ENCODE assay signal across 9 cellular contexts in the genomic region with DNA sequence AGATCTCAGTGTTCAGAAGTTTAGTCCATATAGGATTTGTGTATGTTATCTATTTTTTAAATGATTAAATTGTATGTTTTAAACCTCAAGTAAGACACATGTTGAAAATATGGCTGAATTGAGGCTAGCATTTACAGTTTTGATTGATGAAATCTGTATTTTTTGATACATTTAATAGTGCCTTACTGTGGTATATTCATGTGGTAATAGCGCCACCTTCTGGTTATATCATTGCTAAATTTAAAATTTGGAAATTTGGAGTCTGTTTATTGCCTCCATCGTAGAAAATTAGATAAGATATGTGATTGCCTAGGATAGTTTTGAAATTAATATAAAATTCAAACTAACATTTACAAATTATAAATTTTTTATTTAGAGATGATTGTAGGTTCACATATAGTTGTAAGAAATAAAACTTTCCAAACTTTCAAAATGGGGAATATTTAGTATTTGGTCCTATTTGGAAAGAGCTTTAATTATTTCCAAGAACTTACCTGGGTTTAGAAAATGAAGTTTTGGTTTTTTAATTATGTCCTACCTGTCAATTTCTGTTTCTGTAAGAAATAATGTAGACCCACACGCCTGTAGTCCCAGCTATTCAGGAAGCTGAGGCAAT. TPM values are rescaled to one million over a fixed set of nuclear protein-coding genes. Genes with fewer than 3 reads are reported as not detected.
A peak's percentile ranks its signal among the peaks of the same experiment; 100 is the strongest.
DNase-seq lines count a peak whose midpoint lies in the region; ATAC-seq and TF ChIP-seq lines count a peak whose summit lies in the region.
"Had no signal": no experiment of that assay in that cellular context is flagged by ENCODE, and none has a peak within 500 bp of the region (broad histone marks: within the 10 kb centered on the region; RNA-seq: fewer than 3 reads in every experiment).

No MANE protein-coding gene starts in this region.

- H3K4me1 ChIP-seq in heart right ventricle (no peaks in the 10 kb centered on the region), suprapubic skin (no peaks in the 10 kb centered on the region)

- H3K27me3 ChIP-seq in heart right ventricle (no peaks in the 10 kb centered on the region), suprapubic skin (no peaks in the 10 kb centered on the region)

- H3K4me3 Mint-ChIP-seq in activated CD8-positive, alpha-beta T cell treated with anti-CD3 and anti-CD28 coated beads for 36 hours: no peak overlapping the region
- H3K4me3 Mint-ChIP-seq: memory B cell had no signal

- TF ChIP-seq POLR2A in suprapubic skin (IDR thresholded peaks at IDR 0.05): no peak

- H3K4me3 ChIP-seq in heart right ventricle: no peak overlapping the region
- H3K4me3 ChIP-seq in suprapubic skin: no peak overlapping the region

- H3K9me3 Mint-ChIP-seq in activated CD8-positive, alpha-beta T cell treated with anti-CD3 and anti-CD28 coated beads for 36 hours: peaks cover 2% of the 10 kb centered on the region

- peaks cover 3% of the 10 kb centered on the region for H3K36me3 Mint-ChIP-seq in activated CD8-positive, alpha-beta T cell treated with anti-CD3 and anti-CD28 coated beads for 36 hours (ENCODE audit: low read depth)

- H3K9me3 ChIP-seq in heart right ventricle (peaks cover 0 to 14% (median 5%) of the 10 kb centered on the region in 11 donors), suprapubic skin (no peaks in the 10 kb centered on the region)

- no peak for TF ChIP-seq EP300 in suprapubic skin (IDR thresholded peaks at IDR 0.05)

- peak; percentile 92 for TF ChIP-seq CTCF in activated CD8-positive, alpha-beta T cell treated with anti-CD3 and anti-CD28 coated beads for 36 hours (IDR thresholded peaks at IDR 0.05)
- TF ChIP-seq CTCF in heart right ventricle (IDR thresholded peaks at IDR 0.05): peak; percentile 47 to 89 (median 70)
- peak; percentile 31 to 58 for TF ChIP-seq CTCF in suprapubic skin (IDR thresholded peaks at IDR 0.05)

- 33 to 36% methylated on average over 3 of the region's 3 CpGs for WGBS in heart right ventricle, 2 donors
- WGBS in suprapubic skin: 31% methylated on average over 3 of the region's 3 CpGs

- no peak for ATAC-seq in activated CD8-positive, alpha-beta T cell treated with anti-CD3 and anti-CD28 coated beads for 36 hours
- ATAC-seq in heart right ventricle (peak in 1 of 8 donors; percentile 43), HG02973 (IDR thresholded peaks at IDR 0.05; ENCODE audit: unreplicated experiment) (no peak)

- peak; percentile 43 for DNase-seq in GM03348 (ENCODE audit: low spot score)
- DNase-seq in NCI-H1105 treated with DMSO at 0.1 percent for 48 hours (lab: John Stamatoyannopoulos, UW): peak; percentile 40
- DNase-seq in activated CD8-positive, alpha-beta T cell treated with anti-CD3 and anti-CD28 coated beads for 36 hours: no peak
- no peak for DNase-seq in heart right ventricle
- no peak for DNase-seq in suprapubic skin (ENCODE audit: low spot score in 2 of 2)
- no peak for DNase-seq in COLO668 (lab: John Stamatoyannopoulos, UW; ENCODE audit: unreplicated experiment)
- no peak for DNase-seq in HK-2 (ENCODE audit: unreplicated experiment)

- POLR2A ChIA-PET in activated CD8-positive, alpha-beta T cell treated with anti-CD3 and anti-CD28 coated beads for 36 hours (lab: Charles Lee): interaction anchor here (2.1 kb wide), 1 partner anchor 12 kb away, joined by 8 read pairs; no protein-coding TSS in a partner anchor

- H3K36me3 ChIP-seq in heart right ventricle: peaks cover 0 to 35% (median 8%) of the 10 kb centered on the region in 9 donors
- peaks cover 12% of the 10 kb centered on the region for H3K36me3 ChIP-seq in suprapubic skin

- H3K27me3 Mint-ChIP-seq in activated CD8-positive, alpha-beta T cell treated with anti-CD3 and anti-CD28 coated beads for 36 hours: no peaks in the 10 kb centered on the region

- intact Hi-C loops in activated CD8-positive, alpha-beta T cell treated with anti-CD3 and anti-CD28 coated beads for 36 hours (cut with micrococcal nuclease): loop anchor here (1.0 to 2.0 kb wide), 2 partner anchors 93 to 137 kb away; no protein-coding TSS in a partner anchor
- intact Hi-C loops in heart right ventricle (cut with DNase I): loop anchor here in 9 of 10 donors (1.0 to 10.0 kb wide), 9 partner anchors 91 to 138 kb away; partner anchors contain the start of gene DMBT1 (in 5 of the 9)

- H3K27ac ChIP-seq in heart right ventricle (no peak overlapping the region), suprapubic skin (no peak overlapping the region)

- no peak overlapping the region for H3K27ac Mint-ChIP-seq in activated CD8-positive, alpha-beta T cell treated with anti-CD3 and anti-CD28 coated beads for 36 hours
- H3K27ac Mint-ChIP-seq: memory B cell had no signal

- CTCF ChIA-PET in activated CD8-positive, alpha-beta T cell treated with anti-CD3 and anti-CD28 coated beads for 36 hours (lab: Charles Lee): interaction anchor here (0.7 to 4.7 kb wide), 56 partner anchors 9 to 167 kb away, joined by 3 to 132 read pairs (median 5); partner anchors contain the start of gene PLEKHA1

- H3K4me1 Mint-ChIP-seq in activated CD8-positive, alpha-beta T cell treated with anti-CD3 and anti-CD28 coated beads for 36 hours (ENCODE audit: low read depth): no peaks in the 10 kb centered on the region
- H3K4me1 Mint-ChIP-seq: memory B cell had no signal

RNA-seq across cellular contexts. Expression of gene ARMS2, which starts 19.1 kb away (rescaled TPM):
- not detected for total RNA-seq in activated CD8-positive, alpha-beta T cell treated with anti-CD3 and anti-CD28 coated beads for 36 hours
- 1 to 10 TPM in 1 of 10 donors, under 1 TPM in 3, not detected in 6; 0.33 to 1.3 (median 0.94) TPM for total RNA-seq in heart right ventricle
- not detected for polyA plus RNA-seq in heart right ventricle
- total RNA-seq in suprapubic skin: under 1 TPM in 1 of 4 donors, not detected in 3; 0.72 TPM

RNA-seq across cellular contexts. Expression of gene HTRA1, which starts 26.0 kb away (rescaled TPM):
- total RNA-seq in activated CD8-positive, alpha-beta T cell treated with anti-CD3 and anti-CD28 coated beads for 36 hours: not detected
- total RNA-seq in heart right ventricle (100 to 1,000 TPM in 2 of 10 donors, 10 to 100 TPM in 8; 23.4 to 108 (median 73.1) TPM), suprapubic skin (10 to 100 TPM; 55.2 to 99.5 (median 80.6) TPM)
- polyA plus RNA-seq in heart right ventricle: 10 to 100 TPM; 31.9 to 35.4 TPM

Comparison
In these comparisons a context has a peak if more than half of its experiments do, and no peak if none do; other contexts are left out.
1. DNase-seq: peak in GM03348 (single experiment) and NCI-H1105 treated with DMSO at 0.1 percent for 48 hours (single experiment); none in activated CD8-positive, alpha-beta T cell treated with anti-CD3 and anti-CD28 coated beads for 36 hours (single experiment), heart right ventricle (0 of 2), suprapubic skin (0 of 2), COLO668 (single experiment) and HK-2 (single experiment).
2. RNA of gene HTRA1, which starts 26.0 kb away (total RNA-seq): 55.2 to 99.5 TPM in suprapubic skin and 23.4 to 108 TPM in heart right ventricle; not detected in activated CD8-positive, alpha-beta T cell treated with anti-CD3 and anti-CD28 coated beads for 36 hours; every median in the first group is over 10 times any median in the second.
3. Peak in every context shown above with its lines, with median percentiles within 50 percentile points of each other: CTCF ChIP-seq.